11 cellular contexts compared by ENCODE assay signal in the genomic region with DNA sequence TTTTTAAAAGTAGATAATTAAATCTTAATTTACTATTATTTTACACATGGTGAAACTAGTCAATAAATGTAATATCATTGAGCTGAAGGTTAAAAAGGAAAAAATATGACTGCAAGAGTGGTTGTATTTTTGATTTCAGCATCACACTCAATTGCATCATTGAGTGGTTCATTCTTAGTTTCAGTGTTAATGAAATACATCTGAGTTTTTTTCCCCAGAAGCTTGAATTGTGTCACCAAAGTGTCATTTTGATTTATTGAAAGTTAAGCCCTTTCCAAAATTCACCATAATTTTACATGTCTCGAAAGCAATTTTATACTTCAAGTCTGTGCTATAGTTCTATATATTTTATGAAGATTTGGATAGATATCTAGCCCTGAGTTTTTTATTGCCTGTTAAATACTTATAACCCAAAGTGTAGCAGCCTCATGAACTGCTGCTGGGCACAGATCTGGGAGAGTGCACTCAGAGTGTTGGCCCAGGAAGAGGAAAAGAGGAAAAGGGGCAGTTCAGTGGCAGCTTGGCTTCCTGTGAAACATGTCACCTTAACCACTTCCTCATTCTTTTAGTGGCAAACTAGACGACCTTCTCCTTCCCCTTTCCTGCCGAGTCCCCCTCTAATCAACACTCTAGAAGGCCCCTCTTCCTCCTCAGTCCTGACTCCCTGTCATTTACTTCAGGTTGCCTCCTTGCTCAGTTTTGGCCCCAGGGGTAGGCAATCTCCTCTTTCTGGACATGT.
DNase-seq lines count a peak whose midpoint lies in the region; ATAC-seq and TF ChIP-seq lines count a peak whose summit lies in the region.
"Had no signal": no experiment of that assay in that cellular context is flagged by ENCODE, and none has a peak within 500 bp of the region (broad histone marks: within the 10 kb centered on the region; RNA-seq: fewer than 3 reads in every experiment).

No MANE protein-coding gene starts in this region.

- H2AK5ac ChIP-seq in mesenchymal stem cell (ENCODE audit: low read length, severe bottlenecking), result no peak overlapping the region

- no peak overlapping the region for H3K4me2 ChIP-seq in mesenchymal stem cell (ENCODE audit: low read length, poor library complexity, severe bottlenecking)

- H3K4me1 ChIP-seq in neutrophil (ENCODE audit: control insufficient read depth in 1 of 2, insufficient read depth in 1 of 2, low read depth in 1 of 2, low read length in 1 of 2) (peaks cover 26 to 31% of the 10 kb centered on the region in 2 experiments), mesenchymal stem cell (ENCODE audit: control insufficient read depth, insufficient read depth, low read depth, low read length) (no peaks in the 10 kb centered on the region), gastroesophageal sphincter (no peaks in the 10 kb centered on the region)

- H3K9me3 ChIP-seq in neutrophil, result no peaks in the 10 kb centered on the region
- H3K9me3 ChIP-seq in mesenchymal stem cell (ENCODE audit: control insufficient read depth, low read length), result no peaks in the 10 kb centered on the region
- no peaks in the 10 kb centered on the region for H3K9me3 ChIP-seq in gastroesophageal sphincter

- no peak overlapping the region for H2BK12ac ChIP-seq in mesenchymal stem cell (ENCODE audit: low read length in 2 of 2)

- peaks cover 12% of the 10 kb centered on the region for H3K36me3 Mint-ChIP-seq in activated CD8-positive, alpha-beta T cell treated with anti-CD3 and anti-CD28 coated beads, Interleukin-2, amount 10 ng/mL, durations not matched to agents 7 days and 5 days (ENCODE audit: low read depth)

- no peaks in the 10 kb centered on the region for H3K79me1 ChIP-seq in mesenchymal stem cell (replicated peaks; ENCODE audit: low read length, poor library complexity, severe bottlenecking)

- H3K9ac ChIP-seq in mesenchymal stem cell (ENCODE audit: low read length), result no peak overlapping the region

- POLR2A ChIA-PET in activated CD8-positive, alpha-beta T cell treated with anti-CD3 and anti-CD28 coated beads, Interleukin-2, amount 10 ng/mL, durations not matched to agents 7 days and 5 days (lab: Charles Lee), result no interaction called here

- 7% methylated on average over 2 of the region's 3 CpGs for WGBS in mesenchymal stem cell
- WGBS in gastroesophageal sphincter (ENCODE audit: low coverage in 1 of 2), 2 donors, result 36 to 52% methylated on average over 3 of the region's 3 CpGs

- TF ChIP-seq POLR2A in gastroesophageal sphincter (IDR thresholded peaks at IDR 0.05), result no peak

- H3K27ac Mint-ChIP-seq in activated CD8-positive, alpha-beta T cell treated with anti-CD3 and anti-CD28 coated beads, Interleukin-2, amount 10 ng/mL, durations not matched to agents 7 days and 5 days, result no peak overlapping the region
- H3K27ac Mint-ChIP-seq: T-helper 17 cell had no signal

- H3K4me3 ChIP-seq in GM06990 (replicated peaks; ENCODE audit: low read depth, low read length) (no peak overlapping the region), neutrophil (ENCODE audit: low read depth in 1 of 2, low read length in 1 of 2) (peak overlapping the region; percentile 25 to 47), mesenchymal stem cell (ENCODE audit: insufficient read depth in 1 of 2, low read depth in 1 of 2, low read length in 2 of 2) (no peak overlapping the region), gastroesophageal sphincter (no peak overlapping the region)
- H3K4me3 ChIP-seq: skin epidermis had no signal

- peaks cover 11% of the 10 kb centered on the region for H3K4me1 Mint-ChIP-seq in activated CD8-positive, alpha-beta T cell treated with anti-CD3 and anti-CD28 coated beads, Interleukin-2, amount 10 ng/mL, durations not matched to agents 7 days and 5 days (ENCODE audit: low read depth)

- H4K8ac ChIP-seq in mesenchymal stem cell (ENCODE audit: low read length), result no peak overlapping the region

- no peaks in the 10 kb centered on the region for H3K9me3 Mint-ChIP-seq in activated CD8-positive, alpha-beta T cell treated with anti-CD3 and anti-CD28 coated beads, Interleukin-2, amount 10 ng/mL, durations not matched to agents 7 days and 5 days (ENCODE audit: insufficient read depth)

- H3K36me3 ChIP-seq in GM06990 (ENCODE audit: control insufficient read depth, insufficient read depth, low read length) (no peaks in the 10 kb centered on the region), neutrophil (no peaks in the 10 kb centered on the region), mesenchymal stem cell (ENCODE audit: control insufficient read depth in 1 of 2, insufficient read depth in 2 of 2, low read depth in 1 of 2, low read length in 2 of 2) (no peaks in the 10 kb centered on the region), gastroesophageal sphincter (no peaks in the 10 kb centered on the region)

- H3K4me3 Mint-ChIP-seq in activated CD8-positive, alpha-beta T cell treated with anti-CD3 and anti-CD28 coated beads, Interleukin-2, amount 10 ng/mL, durations not matched to agents 7 days and 5 days, result peak overlapping the region; percentile 4
- H3K4me3 Mint-ChIP-seq: T-helper 17 cell had no signal

- TF ChIP-seq EP300 in gastroesophageal sphincter (IDR thresholded peaks at IDR 0.05), result no peak

- ATAC-seq in activated CD8-positive, alpha-beta T cell treated with anti-CD3 and anti-CD28 coated beads, Interleukin-2, amount 10 ng/mL, durations not matched to agents 7 days and 5 days, result no peak
- ATAC-seq in gastroesophageal sphincter, result no peak
- ATAC-seq: T-helper 17 cell had no signal

- DNase-seq in GM06990 (ENCODE audit: extremely low read depth, insufficient read length) (peak; percentile 2), KG1 (lab: John Stamatoyannopoulos, UW) (peak; percentile 71), DMS53 treated with DMSO at 0.1 percent for 48 hours (lab: John Stamatoyannopoulos, UW; ENCODE audit: unreplicated experiment) (no peak), mesenchymal stem cell (no peak)
- no peak for DNase-seq in activated CD8-positive, alpha-beta T cell treated with anti-CD3 and anti-CD28 coated beads, Interleukin-2, amount 10 ng/mL, durations not matched to agents 7 days and 5 days
- DNase-seq in activated CD8-positive, alpha-beta memory T cell treated with anti-CD3 and anti-CD28 coated beads, Interleukin-2, amount 50 U/mL, for 4 hours, result no peak
- DNase-seq: NCI-H1417 treated with DMSO at 0.1 percent for 48 hours, T-helper 17 cell had no signal

- H3K27ac ChIP-seq in neutrophil (peak overlapping the region; percentile 73), mesenchymal stem cell (ENCODE audit: low read length, poor library complexity, severe bottlenecking) (no peak overlapping the region), gastroesophageal sphincter (no peak overlapping the region)
- H3K27ac ChIP-seq: skin epidermis had no signal

- H4K91ac ChIP-seq in mesenchymal stem cell (ENCODE audit: low read length), result no peak overlapping the region

- peaks cover 22% of the 10 kb centered on the region for H3K27me3 Mint-ChIP-seq in activated CD8-positive, alpha-beta T cell treated with anti-CD3 and anti-CD28 coated beads, Interleukin-2, amount 10 ng/mL, durations not matched to agents 7 days and 5 days (ENCODE audit: low read depth)

- H3K4ac ChIP-seq in mesenchymal stem cell (ENCODE audit: low read depth in 1 of 2, low read length in 2 of 2), result no peak overlapping the region

- no peak overlapping the region for H3K18ac ChIP-seq in mesenchymal stem cell (ENCODE audit: low read depth in 1 of 2, low read length in 2 of 2)

- TF ChIP-seq CTCF in GM06990 (IDR thresholded peaks at IDR 0.05; ENCODE audit: insufficient read depth, low read length, poor library complexity, severe bottlenecking) (no peak), neutrophil (IDR thresholded peaks at IDR 0.05) (no peak), gastroesophageal sphincter (IDR thresholded peaks at IDR 0.05) (no peak)

- no peaks in the 10 kb centered on the region for H3K27me3 ChIP-seq in GM06990 (replicated peaks; ENCODE audit: control insufficient read depth, insufficient read depth, low read length)
- no peaks in the 10 kb centered on the region for H3K27me3 ChIP-seq in neutrophil
- H3K27me3 ChIP-seq in mesenchymal stem cell (ENCODE audit: control insufficient read depth in 1 of 2, insufficient read depth in 1 of 2, low read length in 2 of 2), result no peaks in the 10 kb centered on the region
- no peaks in the 10 kb centered on the region for H3K27me3 ChIP-seq in gastroesophageal sphincter

- H2BK5ac ChIP-seq in mesenchymal stem cell (ENCODE audit: low read depth, low read length, poor library complexity, severe bottlenecking), result no peak overlapping the region

- no peak overlapping the region for H3K23ac ChIP-seq in mesenchymal stem cell (ENCODE audit: low read length in 2 of 2)

- CTCF ChIA-PET in activated CD8-positive, alpha-beta T cell treated with anti-CD3 and anti-CD28 coated beads, Interleukin-2, amount 10 ng/mL, durations not matched to agents 7 days and 5 days (lab: Charles Lee), result no interaction called here

- H2BK15ac ChIP-seq in mesenchymal stem cell (ENCODE audit: low read depth, poor library complexity, severe bottlenecking), result no peak overlapping the region

- H2BK120ac ChIP-seq in mesenchymal stem cell (ENCODE audit: low read depth, low read length), result no peak overlapping the region

- H3K14ac ChIP-seq in mesenchymal stem cell (ENCODE audit: low read length in 2 of 2), result no peak overlapping the region

- no peak overlapping the region for H2AFZ ChIP-seq in mesenchymal stem cell (ENCODE audit: low read depth, low read length)

Comparison
In these comparisons a context has a peak if more than half of its experiments do, and no peak if none do; other contexts are left out.
1. DNase-seq: peak in GM06990 (single experiment) and KG1 (single experiment); none in activated CD8-positive, alpha-beta T cell treated with anti-CD3 and anti-CD28 coated beads, Interleukin-2, amount 10 ng/mL, durations not matched to agents 7 days and 5 days (single experiment), DMS53 treated with DMSO at 0.1 percent for 48 hours (single experiment), mesenchymal stem cell (single experiment) and activated CD8-positive, alpha-beta memory T cell treated with anti-CD3 and anti-CD28 coated beads, Interleukin-2, amount 50 U/mL, for 4 hours (single experiment).
2. H3K4me3 ChIP-seq: peak in neutrophil (2 of 2); none in GM06990 (single experiment), mesenchymal stem cell (0 of 2) and gastroesophageal sphincter (0 of 2).